8 cellular contexts compared by ENCODE assay signal in genomic region chr4:94431388-94431787, GRCh38.
"Had no signal": no experiment of that assay in that cellular context is flagged by ENCODE, and none has a peak within 500 bp of the region (broad histone marks: within the 10 kb centered on the region; RNA-seq: fewer than 3 reads in every experiment).

No MANE protein-coding gene starts in this region.

- DNase-seq: H9, HCEC 1CT, HFFc6, KG1 had no signal

- ATAC-seq: GM23338 had no signal

- H3K4me2 ChIP-seq: GM23338 had no signal

- H2AFZ ChIP-seq: GM23338 had no signal

- H3K4me3 ChIP-seq: GM23338 had no signal

- FAIRE-seq: H1, H54, HTR-8/SVneo had no signal
